In the genomic region with DNA sequence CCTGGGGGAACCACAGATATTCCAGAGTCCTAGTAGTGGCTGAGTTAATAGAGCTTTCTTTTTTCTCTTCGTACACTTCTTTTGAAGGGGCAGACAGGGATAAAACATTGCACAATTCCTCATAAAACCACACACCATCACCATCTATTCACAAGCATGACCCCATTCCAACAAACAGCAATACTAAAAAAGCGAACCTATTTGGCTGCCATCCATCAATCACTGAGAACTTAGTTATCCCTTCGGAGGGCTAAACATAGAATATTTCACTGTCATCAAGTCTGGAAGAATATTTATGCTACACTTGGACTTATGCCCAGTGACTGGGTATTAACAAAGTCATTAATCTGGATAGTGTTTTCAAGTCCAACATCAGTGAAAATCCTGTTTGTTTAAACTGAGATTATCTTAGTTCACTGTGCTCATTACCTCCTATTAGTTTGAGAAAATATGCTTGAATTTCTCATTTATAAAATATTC, we compare ENCODE assay signal across 1 cellular context.
TF ChIP-seq lines count a peak whose summit lies in the region.

No MANE protein-coding gene starts in this region.

TF ChIP-seq in HEK293, 187 proteins besides CTCF, POLR2A, EP300 and RAD21 (continued from another document and continues in another):
- TF ChIP-seq, protein P1, sequence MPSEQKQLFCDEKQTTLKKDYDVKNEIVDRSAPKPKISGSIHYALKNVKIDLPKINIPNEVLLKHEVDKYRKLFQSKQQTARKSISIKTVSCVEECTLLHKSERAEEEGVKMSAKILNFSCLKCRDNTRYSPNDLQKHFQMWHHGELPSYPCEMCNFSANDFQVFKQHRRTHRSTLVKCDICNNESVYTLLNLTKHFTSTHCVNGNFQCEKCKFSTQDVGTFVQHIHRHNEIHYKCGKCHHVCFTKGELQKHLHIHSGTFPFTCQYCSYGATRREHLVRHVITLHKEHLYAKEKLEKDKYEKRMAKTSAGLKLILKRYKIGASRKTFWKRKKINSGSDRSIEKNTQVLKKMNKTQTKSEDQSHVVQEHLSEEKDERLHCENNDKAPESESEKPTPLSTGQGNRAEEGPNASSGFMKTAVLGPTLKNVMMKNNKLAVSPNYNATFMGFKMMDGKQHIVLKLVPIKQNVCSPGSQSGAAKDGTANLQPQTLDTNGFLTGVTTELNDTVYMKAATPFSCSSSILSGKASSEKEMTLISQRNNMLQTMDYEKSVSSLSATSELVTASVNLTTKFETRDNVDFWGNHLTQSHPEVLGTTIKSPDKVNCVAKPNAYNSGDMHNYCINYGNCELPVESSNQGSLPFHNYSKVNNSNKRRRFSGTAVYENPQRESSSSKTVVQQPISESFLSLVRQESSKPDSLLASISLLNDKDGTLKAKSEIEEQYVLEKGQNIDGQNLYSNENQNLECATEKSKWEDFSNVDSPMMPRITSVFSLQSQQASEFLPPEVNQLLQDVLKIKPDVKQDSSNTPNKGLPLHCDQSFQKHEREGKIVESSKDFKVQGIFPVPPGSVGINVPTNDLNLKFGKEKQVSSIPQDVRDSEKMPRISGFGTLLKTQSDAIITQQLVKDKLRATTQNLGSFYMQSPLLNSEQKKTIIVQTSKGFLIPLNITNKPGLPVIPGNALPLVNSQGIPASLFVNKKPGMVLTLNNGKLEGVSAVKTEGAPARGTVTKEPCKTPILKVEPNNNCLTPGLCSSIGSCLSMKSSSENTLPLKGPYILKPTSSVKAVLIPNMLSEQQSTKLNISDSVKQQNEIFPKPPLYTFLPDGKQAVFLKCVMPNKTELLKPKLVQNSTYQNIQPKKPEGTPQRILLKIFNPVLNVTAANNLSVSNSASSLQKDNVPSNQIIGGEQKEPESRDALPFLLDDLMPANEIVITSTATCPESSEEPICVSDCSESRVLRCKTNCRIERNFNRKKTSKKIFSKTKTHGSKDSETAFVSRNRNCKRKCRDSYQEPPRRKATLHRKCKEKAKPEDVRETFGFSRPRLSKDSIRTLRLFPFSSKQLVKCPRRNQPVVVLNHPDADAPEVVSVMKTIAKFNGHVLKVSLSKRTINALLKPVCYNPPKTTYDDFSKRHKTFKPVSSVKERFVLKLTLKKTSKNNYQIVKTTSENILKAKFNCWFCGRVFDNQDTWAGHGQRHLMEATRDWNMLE (tag by site-specific recombination; conservative IDR thresholded peaks at IDR 0.05; ENCODE audit: low read depth) = 0 out of 2 replicates have a peak, but pooled peaks have one; percentile 32
- TF ChIP-seq ZNF792 (tag by site-specific recombination; IDR thresholded peaks at IDR 0.05) (no peak), ZNF571 (tag by site-specific recombination; IDR thresholded peaks at IDR 0.05) (no peak), ZNF10 (tag by site-specific recombination; IDR thresholded peaks at IDR 0.05) (peak; percentile 69; the same call in 1 of the 2 replicates), ZNF324 (tag by site-specific recombination; IDR thresholded peaks at IDR 0.05) (peak; percentile 83), ZNF274 (IDR thresholded peaks at IDR 0.05; ENCODE audit: low read length) (no peak), ZNF274 (tag by site-specific recombination; IDR thresholded peaks at IDR 0.05; ENCODE audit: borderline replicate concordance) (no peak), ZBTB1 (tag by site-specific recombination; IDR thresholded peaks at IDR 0.05) (0 out of 2 replicates have a peak, but pooled peaks have one; percentile 13), ZNF416 (tag by site-specific recombination; IDR thresholded peaks at IDR 0.05) (no peak), GLIS1 (tag by site-specific recombination; IDR thresholded peaks at IDR 0.05) (peak; percentile 57), ZNF560 (tag by site-specific recombination; IDR thresholded peaks at IDR 0.05; ENCODE audit: borderline replicate concordance) (no peak), ZNF621 (tag by site-specific recombination; IDR thresholded peaks at IDR 0.05) (no peak), ZFHX2 (tag by site-specific recombination; conservative IDR thresholded peaks at IDR 0.05) (no peak), MZF1 (tag by site-specific recombination; IDR thresholded peaks at IDR 0.05; ENCODE audit: borderline replicate concordance) (peak; percentile 75; the same call in 1 of the 2 replicates), ZNF610 (tag by site-specific recombination; IDR thresholded peaks at IDR 0.05; ENCODE audit: borderline replicate concordance) (peak; percentile 81; the same call in 1 of the 2 replicates), ZNF433 (tag by site-specific recombination; IDR thresholded peaks at IDR 0.05; ENCODE audit: low read depth) (no peak), ZNF341 (tag by site-specific recombination; IDR thresholded peaks at IDR 0.05; ENCODE audit: low read depth) (no peak; the same call in 1 of the 2 replicates), ZNF404 (tag by site-specific recombination; IDR thresholded peaks at IDR 0.05) (no peak), ZNF768 (tag by site-specific recombination; IDR thresholded peaks at IDR 0.05) (no peak), ZNF138 (tag by site-specific recombination; IDR thresholded peaks at IDR 0.05; ENCODE audit: borderline replicate concordance) (no peak), ZNF221 (tag by site-specific recombination; IDR thresholded peaks at IDR 0.05; ENCODE audit: borderline replicate concordance) (no peak), ZNF37A (tag by site-specific recombination; IDR thresholded peaks at IDR 0.05) (no peak), ZBTB48 (tag by site-specific recombination; IDR thresholded peaks at IDR 0.05) (no peak), KLF8 (tag by site-specific recombination; IDR thresholded peaks at IDR 0.05) (peak; percentile 59), ZNF112 (tag by site-specific recombination; IDR thresholded peaks at IDR 0.05) (no peak), ZNF596 (tag by site-specific recombination; IDR thresholded peaks at IDR 0.05) (0 out of 2 replicates have a peak, but pooled peaks have one; percentile 29), ZNF555 (tag by site-specific recombination; conservative IDR thresholded peaks at IDR 0.05) (no peak), SP7 (tag by site-specific recombination; IDR thresholded peaks at IDR 0.05) (peak; percentile 92), ZNF292 (tag by site-specific recombination; IDR thresholded peaks at IDR 0.05; ENCODE audit: borderline replicate concordance, low read depth) (no peak), ZNF16 (tag by site-specific recombination; IDR thresholded peaks at IDR 0.05; ENCODE audit: low read depth) (no peak), ZNF837 (tag by site-specific recombination; IDR thresholded peaks at IDR 0.05) (no peak), ZNF626 (tag by site-specific recombination; IDR thresholded peaks at IDR 0.05) (no peak), ZBTB20 (tag by site-specific recombination; IDR thresholded peaks at IDR 0.05) (peak; percentile 42), ZSCAN30 (tag by site-specific recombination; IDR thresholded peaks at IDR 0.05) (peak; percentile 93), ZNF707 (tag by site-specific recombination; IDR thresholded peaks at IDR 0.05) (no peak), ZNF350 (tag by site-specific recombination; IDR thresholded peaks at IDR 0.05) (no peak), ZNF121 (tag by site-specific recombination; IDR thresholded peaks at IDR 0.05) (0 out of 2 replicates have a peak, but pooled peaks have one; percentile 27), ZNF791 (tag by site-specific recombination; IDR thresholded peaks at IDR 0.05) (no peak), ZNF777 (tag by site-specific recombination; IDR thresholded peaks at IDR 0.05; ENCODE audit: borderline replicate concordance) (no peak)
- TF ChIP-seq, protein P2, sequence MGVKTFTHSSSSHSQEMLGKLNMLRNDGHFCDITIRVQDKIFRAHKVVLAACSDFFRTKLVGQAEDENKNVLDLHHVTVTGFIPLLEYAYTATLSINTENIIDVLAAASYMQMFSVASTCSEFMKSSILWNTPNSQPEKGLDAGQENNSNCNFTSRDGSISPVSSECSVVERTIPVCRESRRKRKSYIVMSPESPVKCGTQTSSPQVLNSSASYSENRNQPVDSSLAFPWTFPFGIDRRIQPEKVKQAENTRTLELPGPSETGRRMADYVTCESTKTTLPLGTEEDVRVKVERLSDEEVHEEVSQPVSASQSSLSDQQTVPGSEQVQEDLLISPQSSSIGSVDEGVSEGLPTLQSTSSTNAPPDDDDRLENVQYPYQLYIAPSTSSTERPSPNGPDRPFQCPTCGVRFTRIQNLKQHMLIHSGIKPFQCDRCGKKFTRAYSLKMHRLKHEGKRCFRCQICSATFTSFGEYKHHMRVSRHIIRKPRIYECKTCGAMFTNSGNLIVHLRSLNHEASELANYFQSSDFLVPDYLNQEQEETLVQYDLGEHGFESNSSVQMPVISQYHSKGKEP (tag by site-specific recombination; IDR thresholded peaks at IDR 0.05) = peak; percentile 89
- TF ChIP-seq, protein P3, sequence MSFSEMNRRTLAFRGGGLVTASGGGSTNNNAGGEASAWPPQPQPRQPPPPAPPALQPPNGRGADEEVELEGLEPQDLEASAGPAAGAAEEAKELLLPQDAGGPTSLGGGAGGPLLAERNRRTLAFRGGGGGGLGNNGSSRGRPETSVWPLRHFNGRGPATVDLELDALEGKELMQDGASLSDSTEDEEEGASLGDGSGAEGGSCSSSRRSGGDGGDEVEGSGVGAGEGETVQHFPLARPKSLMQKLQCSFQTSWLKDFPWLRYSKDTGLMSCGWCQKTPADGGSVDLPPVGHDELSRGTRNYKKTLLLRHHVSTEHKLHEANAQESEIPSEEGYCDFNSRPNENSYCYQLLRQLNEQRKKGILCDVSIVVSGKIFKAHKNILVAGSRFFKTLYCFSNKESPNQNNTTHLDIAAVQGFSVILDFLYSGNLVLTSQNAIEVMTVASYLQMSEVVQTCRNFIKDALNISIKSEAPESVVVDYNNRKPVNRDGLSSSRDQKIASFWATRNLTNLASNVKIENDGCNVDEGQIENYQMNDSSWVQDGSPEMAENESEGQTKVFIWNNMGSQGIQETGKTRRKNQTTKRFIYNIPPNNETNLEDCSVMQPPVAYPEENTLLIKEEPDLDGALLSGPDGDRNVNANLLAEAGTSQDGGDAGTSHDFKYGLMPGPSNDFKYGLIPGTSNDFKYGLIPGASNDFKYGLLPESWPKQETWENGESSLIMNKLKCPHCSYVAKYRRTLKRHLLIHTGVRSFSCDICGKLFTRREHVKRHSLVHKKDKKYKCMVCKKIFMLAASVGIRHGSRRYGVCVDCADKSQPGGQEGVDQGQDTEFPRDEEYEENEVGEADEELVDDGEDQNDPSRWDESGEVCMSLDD (tag by site-specific recombination; IDR thresholded peaks at IDR 0.05) = no peak
- TF ChIP-seq, protein P4, sequence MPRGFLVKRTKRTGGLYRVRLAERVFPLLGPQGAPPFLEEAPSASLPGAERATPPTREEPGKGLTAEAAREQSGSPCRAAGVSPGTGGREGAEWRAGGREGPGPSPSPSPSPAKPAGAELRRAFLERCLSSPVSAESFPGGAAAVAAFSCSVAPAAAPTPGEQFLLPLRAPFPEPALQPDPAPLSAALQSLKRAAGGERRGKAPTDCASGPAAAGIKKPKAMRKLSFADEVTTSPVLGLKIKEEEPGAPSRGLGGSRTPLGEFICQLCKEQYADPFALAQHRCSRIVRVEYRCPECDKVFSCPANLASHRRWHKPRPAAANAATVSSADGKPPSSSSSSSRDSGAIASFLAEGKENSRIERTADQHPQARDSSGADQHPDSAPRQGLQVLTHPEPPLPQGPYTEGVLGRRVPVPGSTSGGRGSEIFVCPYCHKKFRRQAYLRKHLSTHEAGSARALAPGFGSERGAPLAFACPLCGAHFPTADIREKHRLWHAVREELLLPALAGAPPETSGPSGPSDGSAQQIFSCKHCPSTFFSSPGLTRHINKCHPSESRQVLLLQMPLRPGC (tag by site-specific recombination; IDR thresholded peaks at IDR 0.05) = peak; percentile 77
- TF ChIP-seq, protein P5, sequence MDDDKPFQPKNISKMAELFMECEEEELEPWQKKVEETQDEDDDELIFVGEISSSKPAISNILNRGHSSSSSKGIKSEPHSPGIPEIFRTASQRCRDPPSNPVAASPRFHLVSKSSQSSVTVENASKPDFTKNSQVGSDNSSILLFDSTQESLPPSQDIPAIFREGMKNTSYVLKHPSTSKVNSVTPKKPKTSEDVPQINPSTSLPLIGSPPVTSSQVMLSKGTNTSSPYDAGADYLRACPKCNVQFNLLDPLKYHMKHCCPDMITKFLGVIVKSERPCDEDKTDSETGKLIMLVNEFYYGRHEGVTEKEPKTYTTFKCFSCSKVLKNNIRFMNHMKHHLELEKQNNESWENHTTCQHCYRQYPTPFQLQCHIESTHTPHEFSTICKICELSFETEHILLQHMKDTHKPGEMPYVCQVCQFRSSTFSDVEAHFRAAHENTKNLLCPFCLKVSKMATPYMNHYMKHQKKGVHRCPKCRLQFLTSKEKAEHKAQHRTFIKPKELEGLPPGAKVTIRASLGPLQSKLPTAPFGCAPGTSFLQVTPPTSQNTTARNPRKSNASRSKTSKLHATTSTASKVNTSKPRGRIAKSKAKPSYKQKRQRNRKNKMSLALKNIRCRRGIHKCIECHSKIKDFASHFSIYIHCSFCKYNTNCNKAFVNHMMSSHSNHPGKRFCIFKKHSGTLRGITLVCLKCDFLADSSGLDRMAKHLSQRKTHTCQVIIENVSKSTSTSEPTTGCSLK (tag by site-specific recombination; IDR thresholded peaks at IDR 0.05) = no peak
- TF ChIP-seq, protein P6, sequence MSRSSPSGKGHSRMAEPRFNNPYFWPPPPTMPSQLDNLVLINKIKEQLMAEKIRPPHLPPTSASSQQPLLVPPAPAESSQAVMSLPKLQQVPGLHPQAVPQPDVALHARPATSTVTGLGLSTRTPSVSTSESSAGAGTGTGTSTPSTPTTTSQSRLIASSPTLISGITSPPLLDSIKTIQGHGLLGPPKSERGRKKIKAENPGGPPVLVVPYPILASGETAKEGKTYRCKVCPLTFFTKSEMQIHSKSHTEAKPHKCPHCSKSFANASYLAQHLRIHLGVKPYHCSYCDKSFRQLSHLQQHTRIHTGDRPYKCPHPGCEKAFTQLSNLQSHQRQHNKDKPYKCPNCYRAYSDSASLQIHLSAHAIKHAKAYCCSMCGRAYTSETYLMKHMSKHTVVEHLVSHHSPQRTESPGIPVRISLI (tag by site-specific recombination; IDR thresholded peaks at IDR 0.05) = peak; percentile 68; the same call in 1 of the 2 replicates
- TF ChIP-seq, protein P7, sequence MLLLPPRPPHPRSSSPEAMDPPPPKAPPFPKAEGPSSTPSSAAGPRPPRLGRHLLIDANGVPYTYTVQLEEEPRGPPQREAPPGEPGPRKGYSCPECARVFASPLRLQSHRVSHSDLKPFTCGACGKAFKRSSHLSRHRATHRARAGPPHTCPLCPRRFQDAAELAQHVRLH (tag by site-specific recombination; IDR thresholded peaks at IDR 0.05) = peak; percentile 91
- TF ChIP-seq, protein P8, sequence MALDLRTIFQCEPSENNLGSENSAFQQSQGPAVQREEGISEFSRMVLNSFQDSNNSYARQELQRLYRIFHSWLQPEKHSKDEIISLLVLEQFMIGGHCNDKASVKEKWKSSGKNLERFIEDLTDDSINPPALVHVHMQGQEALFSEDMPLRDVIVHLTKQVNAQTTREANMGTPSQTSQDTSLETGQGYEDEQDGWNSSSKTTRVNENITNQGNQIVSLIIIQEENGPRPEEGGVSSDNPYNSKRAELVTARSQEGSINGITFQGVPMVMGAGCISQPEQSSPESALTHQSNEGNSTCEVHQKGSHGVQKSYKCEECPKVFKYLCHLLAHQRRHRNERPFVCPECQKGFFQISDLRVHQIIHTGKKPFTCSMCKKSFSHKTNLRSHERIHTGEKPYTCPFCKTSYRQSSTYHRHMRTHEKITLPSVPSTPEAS (tag by site-specific recombination; IDR thresholded peaks at IDR 0.05) = peak; percentile 74
- TF ChIP-seq, protein P9, sequence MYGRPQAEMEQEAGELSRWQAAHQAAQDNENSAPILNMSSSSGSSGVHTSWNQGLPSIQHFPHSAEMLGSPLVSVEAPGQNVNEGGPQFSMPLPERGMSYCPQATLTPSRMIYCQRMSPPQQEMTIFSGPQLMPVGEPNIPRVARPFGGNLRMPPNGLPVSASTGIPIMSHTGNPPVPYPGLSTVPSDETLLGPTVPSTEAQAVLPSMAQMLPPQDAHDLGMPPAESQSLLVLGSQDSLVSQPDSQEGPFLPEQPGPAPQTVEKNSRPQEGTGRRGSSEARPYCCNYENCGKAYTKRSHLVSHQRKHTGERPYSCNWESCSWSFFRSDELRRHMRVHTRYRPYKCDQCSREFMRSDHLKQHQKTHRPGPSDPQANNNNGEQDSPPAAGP (tag by site-specific recombination; IDR thresholded peaks at IDR 0.05) = no peak
